ENCODE assay signal across 16 cellular contexts in genomic region chrX:53283099-53283498, GRCh38. TPM values are rescaled to one million over a fixed set of nuclear protein-coding genes. Genes with fewer than 3 reads are reported as not detected.
DNase-seq lines count a peak whose midpoint lies in the region; ATAC-seq, FAIRE-seq and TF ChIP-seq lines count a peak whose summit lies in the region.
"Had no signal": no experiment of that assay in that cellular context is flagged by ENCODE, and none has a peak within 500 bp of the region (broad histone marks: within the 10 kb centered on the region; RNA-seq: fewer than 3 reads in every experiment).

No MANE protein-coding gene starts in this region.

- no peak for DNase-seq in RWPE1 (ENCODE audit: low spot score)
- DNase-seq in endothelial cell (ENCODE audit: low spot score), result no peak
- no peak for DNase-seq in gastrocnemius medialis
- DNase-seq in RKO (ENCODE audit: low spot score), result no peak
- DNase-seq in kidney, result no peak
- no peak for DNase-seq in activated naive CD4-positive, alpha-beta T cell treated with anti-CD3 and anti-CD28 coated beads, Interleukin-2, amount 50 U/mL, for 72 hours (ENCODE audit: low spot score in 2 of 2)
- DNase-seq: AML-193; Caco-2; CD8-positive, alpha-beta memory T cell; DMS53; GF-D8; HFFc6; IMR-90 had no signal

- no peak overlapping the region for H3K4me3 Mint-ChIP-seq in endothelial cell (ENCODE audit: unreplicated experiment)
- H3K4me3 Mint-ChIP-seq: CD8-positive, alpha-beta memory T cell; HFFc6 had no signal

- H3K36me3 ChIP-seq in gastrocnemius medialis (no peaks in the 10 kb centered on the region), kidney (ENCODE audit: control insufficient read depth in 1 of 2, insufficient read depth in 2 of 2, low read length in 2 of 2) (no peaks in the 10 kb centered on the region)
- H3K36me3 ChIP-seq: BLaER1, HAP-1 had no signal

- POLR2A ChIA-PET in RWPE1 (lab: Yijun Ruan, JAX; ENCODE audit: low non-redundant PET), result no interaction called here

- H3K36me3 Mint-ChIP-seq in endothelial cell (ENCODE audit: low read depth, unreplicated experiment), result no peaks in the 10 kb centered on the region
- H3K36me3 Mint-ChIP-seq in activated naive CD4-positive, alpha-beta T cell treated with anti-CD3 and anti-CD28 coated beads, Interleukin-2, amount 50 U/mL, for 72 hours, result no peaks in the 10 kb centered on the region
- H3K36me3 Mint-ChIP-seq: CD8-positive, alpha-beta memory T cell had no signal

- CTCF ChIA-PET in RWPE1 (lab: Yijun Ruan, JAX), result interaction anchor here (0.6 kb wide), 1 partner anchor 48 kb away, joined by 3 read pairs; no protein-coding TSS in a partner anchor

- H3K4me1 Mint-ChIP-seq in endothelial cell (ENCODE audit: unreplicated experiment), result peaks cover 14% of the 10 kb centered on the region

- H3K27me3 Mint-ChIP-seq in endothelial cell (ENCODE audit: unreplicated experiment), result peaks cover 6% of the 10 kb centered on the region

- in situ Hi-C loops in gastrocnemius medialis (cut with MboI; ENCODE audit: low sequenced_read_pairs in 4 of 4), result no loop called here

- H3K27me3 ChIP-seq in gastrocnemius medialis, result no peaks in the 10 kb centered on the region

- no peaks in the 10 kb centered on the region for H3K9me3 ChIP-seq in gastrocnemius medialis
- H3K9me3 ChIP-seq in kidney (ENCODE audit: control insufficient read depth in 1 of 2, low read length in 2 of 2), result no peaks in the 10 kb centered on the region
- H3K9me3 ChIP-seq: BLaER1, Caco-2, HAP-1 had no signal

- ATAC-seq in gastrocnemius medialis, result no peak
- no peak for ATAC-seq in activated naive CD4-positive, alpha-beta T cell treated with anti-CD3 and anti-CD28 coated beads, Interleukin-2, amount 50 U/mL, for 72 hours

- no peak for FAIRE-seq in kidney (lab: Jason Lieb, UNC)
- FAIRE-seq: H1 had no signal

- H3K9ac ChIP-seq in kidney (ENCODE audit: low read length in 2 of 2), result no peak overlapping the region

- H3K9me3 Mint-ChIP-seq in endothelial cell (ENCODE audit: unreplicated experiment), result no peaks in the 10 kb centered on the region
- no peaks in the 10 kb centered on the region for H3K9me3 Mint-ChIP-seq in activated naive CD4-positive, alpha-beta T cell treated with anti-CD3 and anti-CD28 coated beads, Interleukin-2, amount 50 U/mL, for 72 hours
- H3K9me3 Mint-ChIP-seq: HFFc6 had no signal

- H3K27ac Mint-ChIP-seq in endothelial cell (ENCODE audit: unreplicated experiment), result peak overlapping the region; percentile 36
- no peak overlapping the region for H3K27ac Mint-ChIP-seq in activated naive CD4-positive, alpha-beta T cell treated with anti-CD3 and anti-CD28 coated beads, Interleukin-2, amount 50 U/mL, for 72 hours
- H3K27ac Mint-ChIP-seq: HFFc6 had no signal

- peaks cover 50 to 51% of the 10 kb centered on the region in 2 donors for H3K4me1 ChIP-seq in gastrocnemius medialis
- H3K4me1 ChIP-seq in kidney (ENCODE audit: control insufficient read depth in 1 of 2, insufficient read depth in 1 of 2, low read depth in 1 of 2, low read length in 2 of 2), result peaks cover 13 to 18% of the 10 kb centered on the region in 2 donors

- no peak for TF ChIP-seq CTCF in RWPE1 (conservative IDR thresholded peaks at IDR 0.05; ENCODE audit: low read depth)
- TF ChIP-seq CTCF in endothelial cell (IDR thresholded peaks at IDR 0.05; ENCODE audit: unreplicated experiment), result no peak
- TF ChIP-seq CTCF in gastrocnemius medialis (IDR thresholded peaks at IDR 0.05 in 4 of 5, conservative IDR thresholded peaks at IDR 0.05 in 1 of 5), result no peak
- TF ChIP-seq CTCF in kidney (IDR thresholded peaks at IDR 0.05; ENCODE audit: borderline replicate concordance, extremely low read depth, insufficient read depth), result no peak

- no peak for TF ChIP-seq POLR2A in gastrocnemius medialis (IDR thresholded peaks at IDR 0.05)

- intact Hi-C loops in gastrocnemius medialis (cut with DNase I; ENCODE audit: low total_unique reads) (loop anchor here (5.0 kb wide), 2 partner anchors 159 to 211 kb away; no protein-coding TSS in a partner anchor), kidney (cut with DNase I) (no loop called here)

- no peak overlapping the region for H3K4me3 ChIP-seq in gastrocnemius medialis
- H3K4me3 ChIP-seq in kidney (ENCODE audit: low read length in 2 of 2), result no peak overlapping the region
- H3K4me3 ChIP-seq: BLaER1, HAP-1 had no signal

- H3K27ac ChIP-seq in RWPE1, result peak overlapping the region; percentile 97
- H3K27ac ChIP-seq in gastrocnemius medialis, result peak overlapping the region; percentile 87 to 93 (median 91)
- H3K27ac ChIP-seq in kidney (ENCODE audit: low read depth in 2 of 2, low read length in 2 of 2), result no peak overlapping the region

RNA-seq across cellular contexts. Expression of gene IQSEC2, which starts 1.7 kb away (rescaled TPM):
- total RNA-seq in endothelial cell (ENCODE audit: unreplicated experiment) (38.9 TPM), gastrocnemius medialis (100 to 1,000 TPM in 1 of 4 donors, 10 to 100 TPM in 3; 59.2 to 127 (median 73.9) TPM), kidney (20.9 TPM)
- 56.2 TPM for polyA plus RNA-seq in kidney (ENCODE audit: insufficient read depth, low read depth, low replicate concordance)
- under 1 TPM in 1 of 2 donors, not detected in 1; 0.58 TPM for total RNA-seq in activated naive CD4-positive, alpha-beta T cell treated with anti-CD3 and anti-CD28 coated beads, Interleukin-2, amount 50 U/mL, for 72 hours

RNA-seq across cellular contexts. Expression of gene KDM5C, which starts 58.1 kb away (rescaled TPM):
- total RNA-seq in endothelial cell (ENCODE audit: unreplicated experiment) (132 TPM), gastrocnemius medialis (100 to 1,000 TPM; 143 to 210 (median 147) TPM), kidney (114 TPM)
- 14.9 TPM for polyA plus RNA-seq in kidney (ENCODE audit: insufficient read depth, low read depth, low replicate concordance)
- total RNA-seq in activated naive CD4-positive, alpha-beta T cell treated with anti-CD3 and anti-CD28 coated beads, Interleukin-2, amount 50 U/mL, for 72 hours, result 100 to 1,000 TPM; 101 to 110 TPM

Comparison
In these comparisons a context has a peak if more than half of its experiments do, and no peak if none do; other contexts are left out.
1. H3K27ac ChIP-seq: peak in RWPE1 (single experiment) and gastrocnemius medialis (4 of 4); none in kidney (0 of 2).
2. RNA of gene IQSEC2, which starts 1.7 kb away (total RNA-seq): 59.2 to 127 TPM in gastrocnemius medialis, 38.9 TPM in endothelial cell (single experiment) and 20.9 TPM in kidney (single experiment); 0.58 TPM in activated naive CD4-positive, alpha-beta T cell treated with anti-CD3 and anti-CD28 coated beads, Interleukin-2, amount 50 U/mL, for 72 hours; every median in the first group is over 10 times any median in the second.